ENCODE assay signal across 8 cellular contexts in genomic region chr19:45469835-45470146, GRCh38. TPM values are rescaled to one million over a fixed set of nuclear protein-coding genes. Genes with fewer than 3 reads are reported as not detected.
DNase-seq lines count a peak whose midpoint lies in the region; ATAC-seq and TF ChIP-seq lines count a peak whose summit lies in the region.

No MANE protein-coding gene starts in this region.

- POLR2A ChIA-PET in Panc1 (lab: Charles Lee) = no interaction called here

- H3K36me3 ChIP-seq in Panc1 (ENCODE audit: control insufficient read depth, insufficient read depth, low read length) = no peaks in the 10 kb centered on the region; the same call in 1 of the 2 replicates
- H3K36me3 ChIP-seq in mesendoderm (ENCODE audit: control insufficient read depth, insufficient read depth, low read length) = no peaks in the 10 kb centered on the region
- no peaks in the 10 kb centered on the region for H3K36me3 ChIP-seq in vagina

- peak overlapping the region; percentile 54 for H3K4me2 ChIP-seq in mesendoderm (ENCODE audit: low read length)

- H2BK15ac ChIP-seq in mesendoderm (replicated peaks; ENCODE audit: low read depth) = no peak overlapping the region

- intact Hi-C loops in Panc1 (cut with micrococcal nuclease; ENCODE audit: unreplicated experiment) = no loop called here
- intact Hi-C loops in vagina (cut with DNase I) = no loop called here

- no TSS peak for BruUV-seq in Panc1 (replicated peaks; lab: Mats Ljungman, UMichigan)

- H3K56ac ChIP-seq in mesendoderm (ENCODE audit: low read length) = peak overlapping the region; percentile 56

- no peak overlapping the region for H4K8ac ChIP-seq in mesendoderm (ENCODE audit: low read depth, low read length)

- in situ Hi-C loops in Panc1 (cut with HindIII; ENCODE audit: low pct_unique_long_range_greater_than_20kb, low sequenced_read_pairs) = no loop called here

- TF ChIP-seq CTCF in Panc1 (IDR thresholded peaks at IDR 0.05) (no peak), coronary artery (IDR thresholded peaks at IDR 0.05) (no peak), vagina (IDR thresholded peaks at IDR 0.05) (no peak)

- no peak overlapping the region for H4K5ac ChIP-seq in mesendoderm (ENCODE audit: low read length)

- H3K27ac ChIP-seq in Panc1 (ENCODE audit: low read length) = no peak overlapping the region
- peak overlapping the region; percentile 87 to 94 for H3K27ac ChIP-seq in coronary artery
- H3K27ac ChIP-seq in mesendoderm (ENCODE audit: low read depth, low read length) = no peak overlapping the region
- H3K27ac ChIP-seq in vagina = peak overlapping the region; percentile 96

- no peak overlapping the region for H3K23ac ChIP-seq in mesendoderm (ENCODE audit: low read length)

- no peaks in the 10 kb centered on the region for H3K79me2 ChIP-seq in mesendoderm (ENCODE audit: control insufficient read depth, insufficient read depth, low read length)

- TF ChIP-seq POLR2A in vagina (IDR thresholded peaks at IDR 0.05) = peak in 1 of 2 donors; percentile 42

- WGBS in mesendoderm (ENCODE audit: extremely low coverage, insufficient coverage, low lambda C conversion rate) = no CpG with 5 or more reads among the region's 14 CpGs

- CTCF ChIA-PET in Panc1 (lab: Charles Lee) = interaction anchor here (0.9 kb wide), 1 partner anchor 30 kb away, joined by 4 read pairs; no protein-coding TSS in a partner anchor

- H3K79me1 ChIP-seq in mesendoderm (ENCODE audit: low read length) = no peaks in the 10 kb centered on the region

- H2BK5ac ChIP-seq in mesendoderm (ENCODE audit: low read length) = no peak overlapping the region

- H3K9me3 ChIP-seq in Panc1 (ENCODE audit: control insufficient read depth, insufficient read depth, low read depth, low read length) (no peaks in the 10 kb centered on the region), vagina (no peaks in the 10 kb centered on the region)

- H3K9ac ChIP-seq in mesendoderm (ENCODE audit: low read length) = peak overlapping the region; percentile 54

- H3K27me3 ChIP-seq in Panc1 (ENCODE audit: control insufficient read depth, insufficient read depth, low read length) = no peaks in the 10 kb centered on the region
- H3K27me3 ChIP-seq in mesendoderm (ENCODE audit: insufficient read depth, low read length, poor library complexity) = no peaks in the 10 kb centered on the region
- H3K27me3 ChIP-seq in vagina = no peaks in the 10 kb centered on the region

- H3K4me1 ChIP-seq in Panc1 (ENCODE audit: control insufficient read depth, insufficient read depth, low read length) (peaks cover 7% of the 10 kb centered on the region; the same call in 1 of the 2 replicates), mesendoderm (ENCODE audit: control insufficient read depth, low read depth, low read length) (peaks cover 1% of the 10 kb centered on the region), vagina (peaks cover 25% of the 10 kb centered on the region)

- no peak overlapping the region for H2BK120ac ChIP-seq in mesendoderm (ENCODE audit: low read depth, low read length)

- peak; percentile 82 for DNase-seq in COR-L47 (lab: John Stamatoyannopoulos, UW)
- DNase-seq in H4 (ENCODE audit: low spot score) = peak; percentile 62
- DNase-seq in Panc1 (ENCODE audit: low read depth, low spot score) = no peak
- DNase-seq in coronary artery (ENCODE audit: low spot score) = no peak
- DNase-seq in mesendoderm = no peak
- no peak for DNase-seq in vagina (ENCODE audit: extremely low spot score in 2 of 2)
- DNase-seq in superior temporal gyrus (ENCODE audit: extremely low spot score) = no peak
- DNase-seq in AG20443 (ENCODE audit: low spot score) = no peak

- no peak overlapping the region for H3K18ac ChIP-seq in mesendoderm (ENCODE audit: low read length)

- peak; percentile 75 for ATAC-seq in Panc1

- peak overlapping the region; percentile 75 to 84 for H3K4me3 ChIP-seq in Panc1 (ENCODE audit: low read depth in 2 of 2, low read length in 2 of 2)
- peak overlapping the region; percentile 73 for H3K4me3 ChIP-seq in coronary artery
- H3K4me3 ChIP-seq in mesendoderm (ENCODE audit: low read length) = no peak overlapping the region
- H3K4me3 ChIP-seq in vagina = peak overlapping the region; percentile 67 to 70

- no peak overlapping the region for H2AK5ac ChIP-seq in mesendoderm (ENCODE audit: low read length)

- H3K4ac ChIP-seq in mesendoderm (ENCODE audit: low read depth, low read length) = no peak overlapping the region

RNA-seq across cellular contexts. Expression of gene FOSB, which starts 2.0 kb away (rescaled TPM):
- total RNA-seq in H4 (2014; rRNA removed; shearing (Covaris generic)) = 1.2 TPM in 1 of 2 replicates, not detected in the other
- total RNA-seq in Panc1 (2021; ENCODE audit: unreplicated experiment) = 13.4 TPM
- polyA plus RNA-seq in Panc1 (2012; ENCODE audit: insufficient read length) = 6.1 TPM
- 0.29 TPM for polyA plus RNA-seq in mesendoderm (2013, experiment 1 of 2)
- polyA plus RNA-seq in mesendoderm (2013, experiment 2 of 2) = 0.34 TPM
- 20.6 TPM for total RNA-seq in vagina

RNA-seq across cellular contexts. Expression of gene RTN2, which starts 27.1 kb away (rescaled TPM):
- total RNA-seq in H4 (2014; rRNA removed; shearing (Covaris generic)) = 3.5 and 6.1 TPM in 2 replicates
- total RNA-seq in Panc1 (2021; ENCODE audit: unreplicated experiment) (15.6 TPM), vagina (13.0 TPM)
- polyA plus RNA-seq in Panc1 (2012; ENCODE audit: insufficient read length) = 31.9 TPM
- 17.1 TPM for polyA plus RNA-seq in mesendoderm (2013, experiment 1 of 2)
- 17.0 TPM for polyA plus RNA-seq in mesendoderm (2013, experiment 2 of 2)

RNA-seq across cellular contexts. Expression of gene PPM1N, which starts 28.5 kb away (rescaled TPM):
- total RNA-seq in H4 (2014; rRNA removed; shearing (Covaris generic)) = 0.21 and 1.1 TPM in 2 replicates
- 3.3 TPM for total RNA-seq in Panc1 (2021; ENCODE audit: unreplicated experiment)
- 10.2 TPM for polyA plus RNA-seq in Panc1 (2012; ENCODE audit: insufficient read length)
- polyA plus RNA-seq in mesendoderm (2013, experiment 1 of 2) = 12.4 TPM
- polyA plus RNA-seq in mesendoderm (2013, experiment 2 of 2) = 12.1 TPM
- total RNA-seq in vagina = 3.9 TPM

RNA-seq across cellular contexts. Expression of gene VASP, which starts 37.5 kb away (rescaled TPM):
- 29.1 and 43.5 TPM in 2 replicates for total RNA-seq in H4 (2014; rRNA removed; shearing (Covaris generic))
- total RNA-seq in Panc1 (2021; ENCODE audit: unreplicated experiment) = 101 TPM
- polyA plus RNA-seq in Panc1 (2012; ENCODE audit: insufficient read length) = 108 TPM
- 116 TPM for polyA plus RNA-seq in mesendoderm (2013, experiment 1 of 2)
- polyA plus RNA-seq in mesendoderm (2013, experiment 2 of 2) = 114 TPM
- 103 TPM for total RNA-seq in vagina

RNA-seq across cellular contexts. Expression of gene ERCC1, which starts 46.1 kb away (rescaled TPM):
- total RNA-seq in H4 (2014; rRNA removed; shearing (Covaris generic)) = 49.3 and 84.0 TPM in 2 replicates
- total RNA-seq in Panc1 (2021; ENCODE audit: unreplicated experiment) = 80.3 TPM
- 101 TPM for polyA plus RNA-seq in Panc1 (2012; ENCODE audit: insufficient read length)
- polyA plus RNA-seq in mesendoderm (2013, experiment 1 of 2) = 41.5 TPM
- 39.9 TPM for polyA plus RNA-seq in mesendoderm (2013, experiment 2 of 2)
- 123 TPM for total RNA-seq in vagina

Comparison
In these comparisons a context has a peak if more than half of its experiments do, and no peak if none do; other contexts are left out.
1. DNase-seq: peak in COR-L47 (single experiment) and H4 (single experiment); none in Panc1 (single experiment), coronary artery (single experiment), mesendoderm (single experiment), vagina (0 of 2), superior temporal gyrus (single experiment) and AG20443 (single experiment).
2. H3K27ac ChIP-seq: peak in coronary artery (2 of 2) and vagina (single experiment); none in Panc1 (single experiment) and mesendoderm (single experiment).